14 cellular contexts compared by ENCODE assay signal in genomic region chr3:62940763-62941632, GRCh38.
DNase-seq lines count a peak whose midpoint lies in the region; ATAC-seq and TF ChIP-seq lines count a peak whose summit lies in the region.
"Had no signal": no experiment of that assay in that cellular context is flagged by ENCODE, and none has a peak within 500 bp of the region (broad histone marks: within the 10 kb centered on the region; RNA-seq: fewer than 3 reads in every experiment).

No MANE protein-coding gene starts in this region.

- no peaks in the 10 kb centered on the region for H3K4me1 ChIP-seq in SK-N-SH (ENCODE audit: control insufficient read depth in 1 of 2, insufficient read depth in 2 of 2, low read depth in 1 of 2, low read length in 1 of 2)
- H3K4me1 ChIP-seq in skeletal muscle satellite cell (ENCODE audit: control insufficient read depth, insufficient read depth, low read length): peaks cover 7% of the 10 kb centered on the region
- H3K4me1 ChIP-seq: suprapubic skin had no signal

- no peaks in the 10 kb centered on the region for H3K79me2 ChIP-seq in SK-N-SH (ENCODE audit: insufficient read depth)

- H3K4me3 ChIP-seq in SK-N-SH (ENCODE audit: low read depth in 2 of 2, low read length in 1 of 2) (no peak overlapping the region), skeletal muscle satellite cell (ENCODE audit: low read length) (no peak overlapping the region)
- H3K4me3 ChIP-seq: suprapubic skin had no signal

- no peak for TF ChIP-seq RAD21 in SK-N-SH (IDR thresholded peaks at IDR 0.05; ENCODE audit: low read length)

- peak overlapping the region; percentile 32; the same call in 1 of the 2 replicates for H2AFZ ChIP-seq in SK-N-SH (ENCODE audit: low read depth)

- no peak for TF ChIP-seq CTCF in SK-N-SH (IDR thresholded peaks at IDR 0.05)
- no peak for TF ChIP-seq CTCF in omental fat pad (IDR thresholded peaks at IDR 0.05)

- H3K27me3 ChIP-seq in SK-N-SH (ENCODE audit: insufficient read depth): no peaks in the 10 kb centered on the region
- H3K27me3 ChIP-seq in skeletal muscle satellite cell (ENCODE audit: control insufficient read depth, insufficient read depth, low read length): no peaks in the 10 kb centered on the region
- H3K27me3 ChIP-seq: brain microvascular endothelial cell, suprapubic skin had no signal

- DNase-seq in SK-N-SH (no peak), RKO (ENCODE audit: low spot score) (peak; percentile 47), fibroblast of the conjunctiva (ENCODE audit: low read depth) (peak; percentile 56), GDM1 (lab: John Stamatoyannopoulos, UW) (no peak), omental fat pad (ENCODE audit: low spot score) (no peak)
- no peak for DNase-seq in stimulated activated CD4-positive, alpha-beta T cell treated with anti-CD3 and anti-CD28 coated beads, Interleukin-2, amount 100 ng/mL, for 24 hours
- DNase-seq: brain microvascular endothelial cell, kidney, NCI-H2107, RPMI8226 had no signal

- no peak overlapping the region for H3K9ac ChIP-seq in SK-N-SH
- H3K9ac ChIP-seq in skeletal muscle satellite cell (ENCODE audit: low read depth, low read length): no peak overlapping the region

- no peaks in the 10 kb centered on the region for H3K9me2 ChIP-seq in SK-N-SH

- 69% methylated on average over 9 of the region's 9 CpGs for WGBS in SK-N-SH (ENCODE audit: low lambda C conversion rate)

- H3K4me2 ChIP-seq in SK-N-SH (no peak overlapping the region), skeletal muscle satellite cell (ENCODE audit: low read length) (peak overlapping the region; percentile 60)

- ATAC-seq in SK-N-SH treated with all-trans-retinoic acid at 6 μM for 48 hours: no peak
- ATAC-seq in omental fat pad (ENCODE audit: low FRiP score): no peak
- ATAC-seq: esophagus mucosa had no signal

- H3K36me3 ChIP-seq in SK-N-SH (replicated peaks in 1 of 2; ENCODE audit: control insufficient read depth in 1 of 2, insufficient read depth in 2 of 2, low read length in 1 of 2): no peaks in the 10 kb centered on the region
- no peaks in the 10 kb centered on the region for H3K36me3 ChIP-seq in skeletal muscle satellite cell (ENCODE audit: insufficient read depth, low read length)
- H3K36me3 ChIP-seq: brain microvascular endothelial cell, suprapubic skin had no signal

- H3K9me3 ChIP-seq in SK-N-SH: no peaks in the 10 kb centered on the region
- H3K9me3 ChIP-seq in skeletal muscle satellite cell (replicated peaks; ENCODE audit: low read length): no peaks in the 10 kb centered on the region
- H3K9me3 ChIP-seq: suprapubic skin had no signal

- no peak for TF ChIP-seq EP300 in SK-N-SH (IDR thresholded peaks at IDR 0.05; ENCODE audit: borderline replicate concordance in 1 of 2, low read depth in 1 of 2, low read length in 1 of 2)

- no peaks in the 10 kb centered on the region for H3F3A ChIP-seq in SK-N-SH (replicated peaks; ENCODE audit: insufficient read depth)

- no peaks in the 10 kb centered on the region for H4K20me1 ChIP-seq in SK-N-SH (ENCODE audit: insufficient read depth)

- no peak overlapping the region for H3K27ac ChIP-seq in SK-N-SH (ENCODE audit: low read depth in 2 of 2, low read length in 1 of 2)
- H3K27ac ChIP-seq: brain microvascular endothelial cell, suprapubic skin had no signal

- POLR2A ChIA-PET in SK-N-SH (lab: Yijun Ruan, JAX): no interaction called here

- CTCF ChIA-PET in SK-N-SH (lab: Yijun Ruan, JAX): no interaction called here

TF ChIP-seq in SK-N-SH, 30 proteins besides CTCF, POLR2A, EP300 and RAD21:
- TF ChIP-seq NRF1 (IDR thresholded peaks at IDR 0.05; ENCODE audit: low read depth, low read length): no peak
TF ChIP-seq in SK-N-SH: peak in this region for 0.

TF ChIP-seq in SK-N-SH treated with all-trans-retinoic acid at 6 μM for 48 hours, 23 proteins besides CTCF, POLR2A, EP300 and RAD21:
- TF ChIP-seq ZNF565 (CRISPR knock-in tag; conservative IDR thresholded peaks at IDR 0.05; ENCODE audit: low read depth) (no peak), ZNF8 (CRISPR knock-in tag; IDR thresholded peaks at IDR 0.05) (no peak), ARNTL (CRISPR knock-in tag; IDR thresholded peaks at IDR 0.05; ENCODE audit: borderline replicate concordance, low read depth) (no peak)

Comparison
In these comparisons a context has a peak if more than half of its experiments do, and no peak if none do; other contexts are left out.
1. DNase-seq: peak in RKO (single experiment) and fibroblast of the conjunctiva (single experiment); none in SK-N-SH (single experiment), GDM1 (single experiment), omental fat pad (single experiment) and stimulated activated CD4-positive, alpha-beta T cell treated with anti-CD3 and anti-CD28 coated beads, Interleukin-2, amount 100 ng/mL, for 24 hours (0 of 2).